8 cellular contexts compared by ENCODE assay signal in the genomic region with DNA sequence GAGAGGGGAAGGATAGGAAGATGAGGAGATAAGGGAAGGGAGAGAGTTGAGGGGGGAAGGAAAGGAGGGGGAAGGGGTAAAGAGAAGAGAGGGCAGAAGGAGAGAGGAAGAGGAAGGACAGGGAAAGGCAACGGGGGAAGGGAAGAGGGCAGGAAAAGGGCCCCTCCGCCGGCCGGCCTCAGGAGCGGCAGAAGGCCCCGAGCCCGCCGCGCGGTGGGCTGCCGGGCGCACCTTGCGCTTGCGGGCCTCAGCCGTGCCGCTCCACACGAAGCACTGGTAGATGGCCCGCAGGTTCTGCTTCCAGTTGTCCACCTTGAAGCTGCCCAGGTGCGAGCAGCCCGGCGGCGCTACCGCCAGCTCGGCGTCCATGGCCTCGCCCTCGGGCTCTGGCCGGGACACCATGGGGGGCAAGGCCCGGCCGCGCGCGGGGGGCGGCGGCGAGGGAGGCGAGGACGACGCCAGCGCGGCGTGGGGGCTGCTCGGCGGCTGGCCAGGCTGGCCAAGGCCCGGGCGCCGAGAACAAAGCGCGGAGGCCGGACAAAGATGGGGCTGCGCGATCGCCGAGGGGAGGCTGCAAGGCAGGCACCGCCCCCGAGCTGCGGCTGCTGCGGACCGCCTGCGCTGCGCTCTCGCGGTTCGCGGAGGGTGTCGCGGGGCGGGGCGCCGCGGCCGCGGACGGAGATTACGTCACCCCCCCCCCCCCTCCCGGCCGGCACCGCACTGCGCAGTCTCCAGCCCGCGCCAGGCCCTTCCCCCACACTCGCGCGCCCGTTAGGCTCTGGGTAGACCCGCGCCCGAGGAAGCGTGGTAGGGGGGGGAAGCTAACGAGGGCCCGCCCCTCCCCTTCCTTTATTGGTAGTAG. TPM values are rescaled to one million over a fixed set of nuclear protein-coding genes. Genes with fewer than 3 reads are reported as not detected.
A peak's percentile ranks its signal among the peaks of the same experiment; 100 is the strongest.
DNase-seq lines count a peak whose midpoint lies in the region; ATAC-seq and TF ChIP-seq lines count a peak whose summit lies in the region.

A gene (minus strand): TSS at position 578 of the 862 bp plus-strand sequence. CDS start 176 bp downstream, at position 402.

- H3K4me1 ChIP-seq in endodermal cell (ENCODE audit: control insufficient read depth, insufficient read depth, low read length): peaks cover 11% of the 10 kb centered on the region
- peaks cover 39% of the 10 kb centered on the region for H3K4me1 ChIP-seq in mononuclear cell (ENCODE audit: insufficient read depth, low read length)

- H3K9me3 ChIP-seq in endodermal cell (ENCODE audit: control insufficient read depth, low read length): no peaks in the 10 kb centered on the region
- no peaks in the 10 kb centered on the region for H3K9me3 ChIP-seq in mononuclear cell (ENCODE audit: low read depth, low read length)

- peak within 1 kb of the TSS; percentile 100 for H3K27ac ChIP-seq in endodermal cell (ENCODE audit: low read depth, low read length)

- peak within 1 kb of the TSS; percentile 98 for H3K4me3 Mint-ChIP-seq in WTC11
- H3K4me3 Mint-ChIP-seq in endodermal cell: peak within 1 kb of the TSS; percentile 95

- H3K27me3 ChIP-seq in endodermal cell (ENCODE audit: control insufficient read depth, insufficient read depth, low read length, poor library complexity, severe bottlenecking): no peaks in the 10 kb centered on the region
- no peaks in the 10 kb centered on the region for H3K27me3 ChIP-seq in mononuclear cell (ENCODE audit: insufficient read depth, low read length)

- ATAC-seq in GM21786 (IDR thresholded peaks at IDR 0.05; ENCODE audit: unreplicated experiment): peak; percentile 45
- peak; percentile 81 for ATAC-seq in WTC11

- peak within 1 kb of the TSS; percentile 74 for H3K4me3 ChIP-seq in Jurkat, Clone E6-1 (ENCODE audit: low read length)
- H3K4me3 ChIP-seq in endodermal cell (ENCODE audit: low read length) (peak within 1 kb of the TSS; percentile 84), mononuclear cell (ENCODE audit: low read length) (peak within 1 kb of the TSS; percentile 95)

- no peaks in the 10 kb centered on the region for H3K9me3 Mint-ChIP-seq in WTC11
- H3K9me3 Mint-ChIP-seq in endodermal cell: no peaks in the 10 kb centered on the region

- H3K9ac ChIP-seq in endodermal cell (ENCODE audit: extremely low read depth, low read length, poor library complexity, severe bottlenecking): peak within 1 kb of the TSS; percentile 100

- peaks cover 7% of the 10 kb centered on the region for H3K36me3 Mint-ChIP-seq in WTC11
- H3K36me3 Mint-ChIP-seq in endodermal cell (ENCODE audit: low read depth): peaks cover 11% of the 10 kb centered on the region

- WGBS in endodermal cell (ENCODE audit: insufficient coverage in 1 of 2, insufficient read length in 1 of 2), 2 experiments: 0% methylated on average over 38 to 85 of the region's 91 CpGs

- CTCF ChIA-PET in WTC11 (lab: Charles Lee): interaction anchor here (0.5 to 2.1 kb wide), 31 partner anchors 10 to 241 kb away, joined by 3 to 36 read pairs (median 5); no protein-coding TSS in a partner anchor

- H3K4me1 Mint-ChIP-seq in WTC11 (peaks cover 29% of the 10 kb centered on the region), endodermal cell (peaks cover 17% of the 10 kb centered on the region)

- POLR2A ChIA-PET in WTC11 (lab: Charles Lee): interaction anchor here (0.6 to 2.9 kb wide), 18 partner anchors 10 to 234 kb away, joined by 3 to 36 read pairs (median 5); a partner anchor contains a TSS

- H3K27ac Mint-ChIP-seq in WTC11 (peak within 1 kb of the TSS; percentile 97), endodermal cell (peak within 1 kb of the TSS; percentile 98)

- H3K27me3 Mint-ChIP-seq in WTC11 (ENCODE audit: low read depth): no peaks in the 10 kb centered on the region
- no peaks in the 10 kb centered on the region for H3K27me3 Mint-ChIP-seq in endodermal cell (ENCODE audit: insufficient read depth)

- H3K36me3 ChIP-seq in endodermal cell (ENCODE audit: control insufficient read depth, insufficient read depth, low read length): peaks cover 18% of the 10 kb centered on the region

- DNase-seq in NCI-H1417 (lab: John Stamatoyannopoulos, UW) (peak in 2 of 3 experiments; percentile 92 to 98), NCI-H1417 treated with DMSO at 0.1 percent for 48 hours (lab: John Stamatoyannopoulos, UW) (no peak), WTC11 (ENCODE audit: low spot score) (peak; percentile 36), endodermal cell (peak; percentile 100)
- DNase-seq in Jurkat, Clone E6-1 (ENCODE audit: low read depth, low spot score): no peak

- TF ChIP-seq CTCF in WTC11 (IDR thresholded peaks at IDR 0.05): no peak
- TF ChIP-seq CTCF in endodermal cell (conservative IDR thresholded peaks at IDR 0.05): no peak
- no peak for TF ChIP-seq CTCF in subcutaneous adipose tissue (IDR thresholded peaks at IDR 0.05; ENCODE audit: low read depth)

TF ChIP-seq in WTC11, 78 proteins besides CTCF, POLR2A, EP300 and RAD21 (continues in another document):
- TF ChIP-seq, protein P1, sequence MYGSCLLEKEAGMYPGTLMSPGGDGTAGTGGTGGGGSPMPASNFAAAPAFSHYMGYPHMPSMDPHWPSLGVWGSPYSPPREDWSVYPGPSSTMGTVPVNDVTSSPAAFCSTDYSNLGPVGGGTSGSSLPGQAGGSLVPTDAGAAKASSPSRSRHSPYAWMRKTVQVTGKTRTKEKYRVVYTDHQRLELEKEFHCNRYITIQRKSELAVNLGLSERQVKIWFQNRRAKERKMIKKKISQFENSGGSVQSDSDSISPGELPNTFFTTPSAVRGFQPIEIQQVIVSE (CRISPR knock-in tag; IDR thresholded peaks at IDR 0.05; ENCODE audit: borderline replicate concordance): peak; percentile 71; the same call in 1 of the 2 replicates
- TF ChIP-seq SMAD3 (CRISPR knock-in tag; IDR thresholded peaks at IDR 0.05; ENCODE audit: borderline replicate concordance) (no peak), ZNF416 (CRISPR knock-in tag; IDR thresholded peaks at IDR 0.05) (peak; percentile 76; the same call in 1 of the 2 replicates), FOXJ3 (CRISPR knock-in tag; IDR thresholded peaks at IDR 0.05; ENCODE audit: borderline replicate concordance) (no peak), MXD4 (CRISPR knock-in tag; IDR thresholded peaks at IDR 0.05; ENCODE audit: borderline replicate concordance) (no peak), ZNF121 (CRISPR knock-in tag; IDR thresholded peaks at IDR 0.05) (no peak), NFYB (CRISPR knock-in tag; conservative IDR thresholded peaks at IDR 0.05; ENCODE audit: low read depth) (no peak), SP1 (CRISPR knock-in tag; conservative IDR thresholded peaks at IDR 0.05) (peak; percentile 80; the same call in 1 of the 2 replicates), ZNF138 (CRISPR knock-in tag; conservative IDR thresholded peaks at IDR 0.05) (no peak), SOX15 (CRISPR knock-in tag; IDR thresholded peaks at IDR 0.05) (no peak)
- TF ChIP-seq, protein P2, sequence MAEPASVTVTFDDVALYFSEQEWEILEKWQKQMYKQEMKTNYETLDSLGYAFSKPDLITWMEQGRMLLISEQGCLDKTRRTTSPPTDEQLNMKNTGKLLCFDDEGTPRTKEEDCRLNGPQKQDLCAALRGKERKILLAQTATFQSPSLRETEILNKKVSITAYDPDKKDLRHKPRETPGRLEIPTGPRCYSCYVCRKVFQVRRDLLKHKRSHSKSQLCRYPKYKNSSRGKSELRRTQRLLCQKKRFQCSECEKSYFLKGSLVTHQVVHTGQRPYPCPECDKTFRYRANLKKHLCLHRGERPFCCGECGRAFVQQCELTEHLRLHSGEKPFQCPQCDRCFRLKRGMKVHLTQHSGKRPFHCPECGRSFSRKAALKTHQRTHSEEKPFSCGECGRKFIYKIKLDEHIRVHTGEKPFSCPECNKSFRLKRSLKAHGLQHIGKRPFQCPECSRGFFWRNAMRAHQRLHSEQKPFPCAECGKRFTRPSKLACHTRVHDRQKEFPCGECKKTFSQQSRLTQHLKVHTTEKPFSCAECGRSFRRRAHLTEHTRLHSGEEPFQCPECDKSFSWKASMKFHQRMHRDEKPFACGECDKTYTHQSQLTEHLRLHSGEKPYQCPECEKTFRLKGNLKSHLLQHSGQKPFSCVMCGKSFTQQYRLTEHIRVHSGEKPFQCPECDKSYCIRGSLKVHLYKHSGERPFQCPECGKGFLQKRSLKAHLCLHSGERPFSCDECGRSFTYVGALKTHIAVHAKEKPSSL (CRISPR knock-in tag; conservative IDR thresholded peaks at IDR 0.05): no peak
- TF ChIP-seq, protein P3, sequence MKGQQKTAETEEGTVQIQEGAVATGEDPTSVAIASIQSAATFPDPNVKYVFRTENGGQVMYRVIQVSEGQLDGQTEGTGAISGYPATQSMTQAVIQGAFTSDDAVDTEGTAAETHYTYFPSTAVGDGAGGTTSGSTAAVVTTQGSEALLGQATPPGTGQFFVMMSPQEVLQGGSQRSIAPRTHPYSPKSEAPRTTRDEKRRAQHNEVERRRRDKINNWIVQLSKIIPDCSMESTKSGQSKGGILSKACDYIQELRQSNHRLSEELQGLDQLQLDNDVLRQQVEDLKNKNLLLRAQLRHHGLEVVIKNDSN (CRISPR knock-in tag; IDR thresholded peaks at IDR 0.05): no peak
- TF ChIP-seq, protein P4, sequence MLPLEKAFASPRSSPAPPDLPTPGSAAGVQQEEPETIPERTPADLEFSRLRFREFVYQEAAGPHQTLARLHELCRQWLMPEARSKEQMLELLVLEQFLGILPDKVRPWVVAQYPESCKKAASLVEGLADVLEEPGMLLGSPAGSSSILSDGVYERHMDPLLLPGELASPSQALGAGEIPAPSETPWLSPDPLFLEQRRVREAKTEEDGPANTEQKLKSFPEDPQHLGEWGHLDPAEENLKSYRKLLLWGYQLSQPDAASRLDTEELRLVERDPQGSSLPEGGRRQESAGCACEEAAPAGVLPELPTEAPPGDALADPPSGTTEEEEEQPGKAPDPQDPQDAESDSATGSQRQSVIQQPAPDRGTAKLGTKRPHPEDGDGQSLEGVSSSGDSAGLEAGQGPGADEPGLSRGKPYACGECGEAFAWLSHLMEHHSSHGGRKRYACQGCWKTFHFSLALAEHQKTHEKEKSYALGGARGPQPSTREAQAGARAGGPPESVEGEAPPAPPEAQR (CRISPR knock-in tag; IDR thresholded peaks at IDR 0.05): no peak
- TF ChIP-seq, protein P5, sequence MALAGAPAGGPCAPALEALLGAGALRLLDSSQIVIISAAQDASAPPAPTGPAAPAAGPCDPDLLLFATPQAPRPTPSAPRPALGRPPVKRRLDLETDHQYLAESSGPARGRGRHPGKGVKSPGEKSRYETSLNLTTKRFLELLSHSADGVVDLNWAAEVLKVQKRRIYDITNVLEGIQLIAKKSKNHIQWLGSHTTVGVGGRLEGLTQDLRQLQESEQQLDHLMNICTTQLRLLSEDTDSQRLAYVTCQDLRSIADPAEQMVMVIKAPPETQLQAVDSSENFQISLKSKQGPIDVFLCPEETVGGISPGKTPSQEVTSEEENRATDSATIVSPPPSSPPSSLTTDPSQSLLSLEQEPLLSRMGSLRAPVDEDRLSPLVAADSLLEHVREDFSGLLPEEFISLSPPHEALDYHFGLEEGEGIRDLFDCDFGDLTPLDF (CRISPR knock-in tag; IDR thresholded peaks at IDR 0.05): no peak

RNA-seq across cellular contexts. Expression of the gene that starts here (rescaled TPM):
- 100 TPM for polyA plus RNA-seq in Jurkat, Clone E6-1 (2012; ENCODE audit: insufficient read depth, insufficient read length)
- total RNA-seq in WTC11 (2021) (278 to 289 TPM (median 281 TPM) in 3 replicates), endodermal cell (100 to 1,000 TPM; 379 to 396 TPM), mononuclear cell (129 TPM), subcutaneous adipose tissue (100 to 1,000 TPM in 1 of 4 donors, 10 to 100 TPM in 3; 87.4 to 128 (median 96.3) TPM)
- polyA plus RNA-seq in endodermal cell (2013, experiment 1 of 2): 222 TPM
- polyA plus RNA-seq in endodermal cell (2013, experiment 2 of 2): 219 TPM

Comparison
In these comparisons a context has a peak if more than half of its experiments do, and no peak if none do; other contexts are left out.
1. DNase-seq: peak in NCI-H1417 (2 of 3), WTC11 (single experiment) and endodermal cell (single experiment); none in NCI-H1417 treated with DMSO at 0.1 percent for 48 hours (single experiment) and Jurkat, Clone E6-1 (single experiment).
2. Peak in every context shown above with its lines, with median percentiles within 50 percentile points of each other: H3K4me3 ChIP-seq.